Comparison of ENCODE assay signal across 21 cellular contexts in the genomic region with DNA sequence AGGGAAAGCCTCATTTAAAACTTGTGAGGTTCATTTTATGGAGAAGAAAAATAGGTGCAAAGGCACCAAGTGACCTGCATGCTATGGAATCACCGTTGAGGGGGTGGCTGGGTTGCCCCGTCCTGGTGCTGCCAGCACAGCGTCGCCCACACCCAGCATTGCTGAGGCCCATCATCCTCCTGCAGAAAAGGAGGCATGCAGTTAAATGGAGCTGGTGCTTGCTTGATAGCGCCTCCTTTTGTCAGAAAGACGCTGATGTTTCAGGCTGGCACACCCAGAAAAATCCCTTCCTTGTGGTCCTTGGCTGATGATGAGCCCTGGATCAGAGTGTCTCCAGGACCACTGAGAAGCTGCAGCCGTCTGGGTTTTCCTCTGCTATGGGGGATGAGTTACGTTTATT. TPM values are rescaled to one million over a fixed set of nuclear protein-coding genes. Genes with fewer than 3 reads are reported as not detected.
DNase-seq lines count a peak whose midpoint lies in the region; ATAC-seq and TF ChIP-seq lines count a peak whose summit lies in the region.
"Had no signal": no experiment of that assay in that cellular context is flagged by ENCODE, and none has a peak within 500 bp of the region (broad histone marks: within the 10 kb centered on the region; RNA-seq: fewer than 3 reads in every experiment).

No MANE protein-coding gene starts in this region.

- no peaks in the 10 kb centered on the region for H3K79me2 ChIP-seq in neural progenitor cell (ENCODE audit: low read depth)

- H3K9me3 Mint-ChIP-seq in activated T-cell treated with anti-CD3 and anti-CD28 coated beads, Interleukin-2, amount 50 U/mL, for 24 hours = no peaks in the 10 kb centered on the region
- H3K9me3 Mint-ChIP-seq in neural progenitor cell = no peaks in the 10 kb centered on the region
- H3K9me3 Mint-ChIP-seq: brain; naive thymus-derived CD4-positive, alpha-beta T cell; T-helper 1 cell treated with Interleukin-12 subunit alpha and Interleukin-12 subunit beta and Interleukin-4 antibody, amounts not matched to agents 30 μg/mL and 1 μg/mL, for 36 hours had no signal

- H3K4me3 Mint-ChIP-seq in activated T-cell treated with anti-CD3 and anti-CD28 coated beads, Interleukin-2, amount 50 U/mL, for 24 hours = no peak overlapping the region
- no peak overlapping the region for H3K4me3 Mint-ChIP-seq in neural progenitor cell
- H3K4me3 Mint-ChIP-seq: brain; naive thymus-derived CD4-positive, alpha-beta T cell; T-helper 1 cell treated with Interleukin-12 subunit alpha and Interleukin-12 subunit beta and Interleukin-4 antibody, amounts not matched to agents 30 μg/mL and 1 μg/mL, for 36 hours had no signal

- H3K9ac ChIP-seq in neural progenitor cell = no peak overlapping the region

- ATAC-seq in GM21737 (IDR thresholded peaks at IDR 0.05; ENCODE audit: unreplicated experiment) = no peak
- ATAC-seq: heart left ventricle; left ventricle myocardium superior; naive thymus-derived CD4-positive, alpha-beta T cell; right cardiac atrium had no signal

- no peaks in the 10 kb centered on the region for H3K4me1 ChIP-seq in neural progenitor cell

- H3K27me3 ChIP-seq in brain microvascular endothelial cell (replicated peaks) (no peaks in the 10 kb centered on the region), neural progenitor cell (no peaks in the 10 kb centered on the region)
- H3K27me3 ChIP-seq: heart left ventricle had no signal

- no peak overlapping the region for H2AFZ ChIP-seq in neural progenitor cell (replicated peaks)
- H2AFZ ChIP-seq: PC-9 had no signal

- no peaks in the 10 kb centered on the region for H4K20me1 ChIP-seq in neural progenitor cell (ENCODE audit: low read depth)

- no peak overlapping the region for H3K27ac ChIP-seq in brain microvascular endothelial cell
- no peak overlapping the region for H3K27ac ChIP-seq in neural progenitor cell
- H3K27ac ChIP-seq: PC-9 had no signal

- no peaks in the 10 kb centered on the region for H3K9me3 ChIP-seq in neural progenitor cell (ENCODE audit: low read depth)
- H3K9me3 ChIP-seq: heart left ventricle had no signal

- TF ChIP-seq CTCF in LNCAP (IDR thresholded peaks at IDR 0.05) (peak; percentile 14; the same call in 1 of the 2 replicates), brain microvascular endothelial cell (IDR thresholded peaks at IDR 0.05; ENCODE audit: low read depth, low read length, missing control alignments) (peak; percentile 35), neural progenitor cell (IDR thresholded peaks at IDR 0.05) (peak; percentile 53)

- H3K27me3 Mint-ChIP-seq in activated T-cell treated with anti-CD3 and anti-CD28 coated beads, Interleukin-2, amount 50 U/mL, for 24 hours = no peaks in the 10 kb centered on the region
- H3K27me3 Mint-ChIP-seq in neural progenitor cell (ENCODE audit: insufficient read depth, low read depth) = peaks cover 17% of the 10 kb centered on the region
- H3K27me3 Mint-ChIP-seq: naive thymus-derived CD4-positive, alpha-beta T cell had no signal

- H3K4me3 ChIP-seq in brain microvascular endothelial cell (ENCODE audit: low read depth, low read length) = no peak overlapping the region
- no peak overlapping the region for H3K4me3 ChIP-seq in neural progenitor cell
- H3K4me3 ChIP-seq: heart left ventricle, PC-9 had no signal

- in situ Hi-C loops in brain microvascular endothelial cell (cut with HindIII; ENCODE audit: low pct_ligation_motif_present, low sequenced_read_pairs) = no loop called here

- peaks cover 19% of the 10 kb centered on the region for H3K36me3 Mint-ChIP-seq in activated T-cell treated with anti-CD3 and anti-CD28 coated beads, Interleukin-2, amount 50 U/mL, for 24 hours (ENCODE audit: low read depth)
- peaks cover 24% of the 10 kb centered on the region for H3K36me3 Mint-ChIP-seq in neural progenitor cell

- peaks cover 7% of the 10 kb centered on the region for H3F3A ChIP-seq in neural progenitor cell (ENCODE audit: low read depth)

- H3K4me2 ChIP-seq in neural progenitor cell = no peak overlapping the region
- H3K4me2 ChIP-seq: PC-9 had no signal

- H3K4me1 Mint-ChIP-seq in activated T-cell treated with anti-CD3 and anti-CD28 coated beads, Interleukin-2, amount 50 U/mL, for 24 hours (ENCODE audit: low read depth) = peaks cover 47% of the 10 kb centered on the region
- H3K4me1 Mint-ChIP-seq in neural progenitor cell = peaks cover 20% of the 10 kb centered on the region

- peaks cover 4% of the 10 kb centered on the region for H3K36me3 ChIP-seq in brain microvascular endothelial cell (replicated peaks)
- H3K36me3 ChIP-seq in neural progenitor cell = no peaks in the 10 kb centered on the region

- no peak for DNase-seq in activated T-cell treated with anti-CD3 and anti-CD28 coated beads, Interleukin-2, amount 50 U/mL, for 24 hours
- DNase-seq in activated T-cell treated with anti-CD3 and anti-CD28 coated beads, Interleukin-2, amount 50 U/mL, for 1 hour = no peak
- no peak for DNase-seq in brain microvascular endothelial cell
- DNase-seq in neural progenitor cell (ENCODE audit: low spot score) = peak; percentile 54
- no peak for DNase-seq in NCI-H2227 (lab: John Stamatoyannopoulos, UW; ENCODE audit: unreplicated experiment)
- DNase-seq in AG08395 (ENCODE audit: low spot score) = no peak
- DNase-seq: activated CD4-positive, alpha-beta T cell treated with anti-CD3 and anti-CD28 coated beads, Interleukin-2, amount 50 U/mL, for 4 hours; activated effector memory CD4-positive, alpha-beta T cell treated with anti-CD3 and anti-CD28 coated beads, Interleukin-2, amount 50 U/mL, for 16 hours; HCEC 1CT; heart left ventricle; left ventricle myocardium superior; naive thymus-derived CD4-positive, alpha-beta T cell; NCI-H1048; NCI-H2227 treated with DMSO at 0.1 percent for 48 hours; PC-9; stimulated activated CD4-positive, alpha-beta T cell treated with anti-CD3 and anti-CD28 coated beads, Interleukin-4, amount 100 ng/mL, for 1 hour had no signal

- peak overlapping the region; percentile 30 for H3K27ac Mint-ChIP-seq in activated T-cell treated with anti-CD3 and anti-CD28 coated beads, Interleukin-2, amount 50 U/mL, for 24 hours
- peak overlapping the region; percentile 27 for H3K27ac Mint-ChIP-seq in neural progenitor cell
- H3K27ac Mint-ChIP-seq: T-helper 1 cell treated with Interleukin-12 subunit alpha and Interleukin-12 subunit beta and Interleukin-4 antibody, amounts not matched to agents 30 μg/mL and 1 μg/mL, for 36 hours had no signal

RNA-seq across cellular contexts. Expression of a gene that starts 36.9 kb away (rescaled TPM):
- total RNA-seq in neural progenitor cell (ENCODE audit: low replicate concordance) = 5.2 and 7.6 TPM in 2 replicates
